ENCODE assay signal across 8 cellular contexts in the genomic region with DNA sequence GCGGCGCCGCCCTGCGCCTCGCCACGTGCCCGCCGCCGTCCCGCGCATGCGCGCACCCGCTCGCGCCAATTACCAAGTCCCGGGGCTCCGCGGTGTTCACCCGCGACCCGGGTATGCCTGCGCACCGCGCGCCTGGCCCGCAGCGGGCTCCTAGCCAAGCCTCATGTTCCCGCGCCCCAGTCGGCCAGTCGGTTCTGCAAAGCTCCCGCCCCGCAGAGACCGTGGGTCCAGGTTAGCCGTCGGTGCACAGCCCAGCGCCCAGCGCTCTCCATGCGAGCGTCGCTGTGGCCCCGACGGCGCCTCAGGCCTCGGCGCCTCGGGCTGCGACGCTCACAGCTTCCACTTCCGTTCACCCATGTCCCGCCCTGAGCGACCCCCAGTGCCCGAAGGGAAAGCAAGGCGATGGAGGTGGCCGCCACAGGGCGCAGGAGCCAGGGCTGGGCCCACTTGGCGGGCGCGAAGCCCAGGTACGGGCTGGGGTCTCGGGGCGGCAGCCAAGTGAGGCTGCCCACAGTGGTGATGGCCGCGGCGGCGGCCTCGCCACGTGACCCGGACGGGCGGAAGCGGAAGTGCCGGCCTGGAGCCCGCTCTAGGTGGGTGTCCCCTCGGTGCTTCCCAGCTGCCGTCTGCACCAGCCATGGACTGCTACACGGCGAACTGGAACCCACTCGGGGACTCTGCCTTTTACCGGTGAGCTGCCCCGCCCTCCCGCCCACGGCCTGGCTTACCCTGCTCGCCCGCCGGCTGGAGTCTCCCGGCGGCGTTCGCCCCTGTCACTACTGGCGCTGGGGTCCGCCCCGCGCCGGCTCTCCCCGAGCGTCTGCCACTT. TPM values are rescaled to one million over a fixed set of nuclear protein-coding genes. Genes with fewer than 3 reads are reported as not detected.
A peak's percentile ranks its signal among the peaks of the same experiment; 100 is the strongest.
DNase-seq lines count a peak whose midpoint lies in the region; ATAC-seq and TF ChIP-seq lines count a peak whose summit lies in the region.

A gene with protein sequence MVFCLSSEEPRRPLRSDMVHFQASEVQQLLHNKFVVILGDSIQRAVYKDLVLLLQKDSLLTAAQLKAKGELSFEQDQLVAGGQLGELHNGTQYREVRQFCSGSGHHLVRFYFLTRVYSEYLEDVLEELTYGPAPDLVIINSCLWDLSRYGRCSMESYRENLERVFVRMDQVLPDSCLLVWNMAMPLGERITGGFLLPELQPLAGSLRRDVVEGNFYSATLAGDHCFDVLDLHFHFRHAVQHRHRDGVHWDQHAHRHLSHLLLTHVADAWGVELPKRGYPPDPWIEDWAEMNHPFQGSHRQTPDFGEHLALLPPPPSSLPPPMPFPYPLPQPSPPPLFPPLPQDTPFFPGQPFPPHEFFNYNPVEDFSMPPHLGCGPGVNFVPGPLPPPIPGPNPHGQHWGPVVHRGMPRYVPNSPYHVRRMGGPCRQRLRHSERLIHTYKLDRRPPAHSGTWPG (minus strand): TSS at position 518 of the 829 bp plus-strand sequence. CDS start 743 bp downstream, outside the sequence.
TSS of gene VPS16 (plus strand) at position 608 of the 829 bp plus-strand sequence. CDS start at position 638, 30 bp downstream.

- peak; percentile 76 for ATAC-seq in GM19468 (IDR thresholded peaks at IDR 0.05; ENCODE audit: extremely low read depth, unreplicated experiment)
- ATAC-seq in mucosa of descending colon = peak; percentile 98

- H3K4me1 ChIP-seq in OCI-LY1 (ENCODE audit: insufficient read depth, low read length, severe bottlenecking) (peaks cover 31% of the 10 kb centered on the region), mucosa of descending colon (ENCODE audit: low read depth) (peaks cover 7% of the 10 kb centered on the region)

- no peaks in the 10 kb centered on the region for H3K27me3 ChIP-seq in OCI-LY1 (ENCODE audit: insufficient read depth, low read length)

- TF ChIP-seq CTCF in OCI-LY1 (IDR thresholded peaks at IDR 0.05; ENCODE audit: low read length) = no peak
- no peak for TF ChIP-seq CTCF in epithelial cell of esophagus (IDR thresholded peaks at IDR 0.05; ENCODE audit: insufficient read depth, low read depth, low read length, missing control alignments)
- TF ChIP-seq CTCF in mucosa of descending colon (IDR thresholded peaks at IDR 0.05) = no peak

- peak within 1 kb of the TSS; percentile 94 for H3K4me2 ChIP-seq in OCI-LY1 (ENCODE audit: low read length)

- no peaks in the 10 kb centered on the region for H3K9me3 ChIP-seq in OCI-LY1 (ENCODE audit: low read length)
- no peaks in the 10 kb centered on the region for H3K9me3 ChIP-seq in mucosa of descending colon

- H4K20me1 ChIP-seq in OCI-LY1 (ENCODE audit: insufficient read depth, low read length) = no peaks in the 10 kb centered on the region

- no peaks in the 10 kb centered on the region for H3K9me2 ChIP-seq in OCI-LY1 (ENCODE audit: low read depth, low read length)

- intact Hi-C loops in mucosa of descending colon (cut with DNase I, micrococcal nuclease) = no loop called here

- H3K27ac ChIP-seq in OCI-LY1 (ENCODE audit: low read depth, low read length, poor library complexity, severe bottlenecking) = no peak within 1 kb of the TSS

- 0 out of 2 replicates have a peak within 1 kb of the TSS, but pooled peaks have one; percentile 81 for H2AFZ ChIP-seq in OCI-LY1 (ENCODE audit: low read length)

- H3K4me3 ChIP-seq in OCI-LY1 (ENCODE audit: low read depth, low read length, poor library complexity, severe bottlenecking) = peak within 1 kb of the TSS; percentile 96
- peak within 1 kb of the TSS; percentile 86 for H3K4me3 ChIP-seq in epithelial cell of esophagus (ENCODE audit: low read length)
- H3K4me3 ChIP-seq in mucosa of descending colon = peak within 1 kb of the TSS; percentile 64

- DNase-seq in COLO829 (ENCODE audit: low spot score) (peak; percentile 95), HS-5 (ENCODE audit: low read depth) (peak; percentile 53), epithelial cell of esophagus (ENCODE audit: low read depth) (peak; percentile 84), mucosa of descending colon (peak; percentile 87 to 92 (median 92))
- DNase-seq in activated CD8-positive, alpha-beta memory T cell treated with anti-CD3 and anti-CD28 coated beads, Interleukin-2, amount 50 U/mL, for 48 hours = peak; percentile 94
- peak; percentile 83 for DNase-seq in stimulated activated CD8-positive, alpha-beta memory T cell treated with anti-CD3 and anti-CD28 coated beads, Interleukin-4, amount 100 ng/mL, for 24 hours (ENCODE audit: low read depth)

- peak within 1 kb of the TSS; percentile 78 for H3K9ac ChIP-seq in OCI-LY1 (ENCODE audit: low read length)

- H3K79me2 ChIP-seq in OCI-LY1 (ENCODE audit: insufficient read depth, low read length) = no peaks in the 10 kb centered on the region

- no peaks in the 10 kb centered on the region for H3F3A ChIP-seq in OCI-LY1 (ENCODE audit: insufficient read depth, low read length)

- H3K36me3 ChIP-seq in OCI-LY1 (ENCODE audit: insufficient read depth, low read length) (0 out of 2 replicates have a peak, but pooled peaks cover 6% of the 10 kb centered on the region), mucosa of descending colon (ENCODE audit: low read depth) (no peaks in the 10 kb centered on the region)

RNA-seq across cellular contexts. Expression of the first gene that starts in this region (rescaled TPM):
- total RNA-seq in mucosa of descending colon = 10 to 100 TPM; 21.1 to 35.0 (median 29.6) TPM

RNA-seq across cellular contexts. Expression of gene VPS16, which starts in this region (rescaled TPM):
- total RNA-seq in mucosa of descending colon = 10 to 100 TPM; 36.9 to 52.0 (median 38.5) TPM
